27 cellular contexts compared by ENCODE assay signal in genomic region chr11:36596880-36597279, GRCh38. TPM values are rescaled to one million over a fixed set of nuclear protein-coding genes. Genes with fewer than 3 reads are reported as not detected.
"Had no signal": no experiment of that assay in that cellular context is flagged by ENCODE, and none has a peak within 500 bp of the region (broad histone marks: within the 10 kb centered on the region; RNA-seq: fewer than 3 reads in every experiment).

No MANE protein-coding gene starts in this region.

- H3K9me3 ChIP-seq: MG63, Peyer's patch, SJSA1, SK-N-SH had no signal

- H3K4me2 ChIP-seq: KMS-11, SK-N-SH had no signal

- FAIRE-seq: bronchial epithelial cell, TTC549 had no signal

- H3K4me3 ChIP-seq: MG63, Peyer's patch, SJSA1 had no signal

- H3K9ac ChIP-seq: KMS-11, SK-N-SH had no signal

- H3K4me1 ChIP-seq: Peyer's patch, SJSA1 had no signal

- H3K36me3 ChIP-seq: MG63, Peyer's patch, SJSA1 had no signal

- H3K27ac ChIP-seq: KMS-11, Peyer's patch, SJSA1 had no signal

- ATAC-seq: activated CD4-positive, alpha-beta T cell treated with anti-CD3 and anti-CD28 coated beads for 36 hours; activated CD8-positive, alpha-beta T cell treated with anti-CD3 and anti-CD28 coated beads, Interleukin-2, amount 10 ng/mL, durations not matched to agents 7 days and 5 days; activated T-cell treated with anti-CD3 and anti-CD28 coated beads, Interleukin-2, amount 50 U/mL, for 4 hours; PC-3 had no signal

- H3K9me2 ChIP-seq: SK-N-SH had no signal

- H3K27me3 ChIP-seq: MG63, Peyer's patch had no signal

- DNase-seq: activated CD4-positive, alpha-beta T cell treated with anti-CD3 and anti-CD28 coated beads for 36 hours; activated CD4-positive, alpha-beta T cell treated with anti-CD3 and anti-CD28 coated beads, Interleukin-2, amount 10 ng/mL, durations not matched to agents 7 days and 5 days; activated CD4-positive, alpha-beta T cell treated with anti-CD3 and anti-CD28 coated beads, Interleukin-2, amount 50 U/mL, for 48 hours; activated CD8-positive, alpha-beta T cell treated with anti-CD3 and anti-CD28 coated beads, Interleukin-2, amount 10 ng/mL, durations not matched to agents 7 days and 5 days; activated effector memory CD4-positive, alpha-beta T cell treated with anti-CD3 and anti-CD28 coated beads, Interleukin-2, amount 50 U/mL, for 16 hours; activated naive CD4-positive, alpha-beta T cell; activated T-cell treated with anti-CD3 and anti-CD28 coated beads, Interleukin-2, amount 50 U/mL, for 4 hours; anterior cingulate cortex; caudate nucleus; cerebellar nuclear complex; MG63; NCI-H1048; NCI-H1436 treated with DMSO at 0.1 percent for 48 hours; NCI-H1694 treated with DMSO at 0.1 percent for 48 hours; NCI-H2029; NCI-H345; NCI-H524 treated with DMSO at 0.1 percent for 48 hours; PC-3; Peyer's patch; RPMI8226; SHP77 treated with DMSO at 0.1 percent for 48 hours; SK-N-SH had no signal

RNA-seq across cellular contexts. Expression of gene RAG2, which starts 1.2 kb away (rescaled TPM):
- total RNA-seq: activated CD4-positive, alpha-beta T cell treated with anti-CD3 and anti-CD28 coated beads for 36 hours; activated CD4-positive, alpha-beta T cell treated with anti-CD3 and anti-CD28 coated beads, Interleukin-2, amount 10 ng/mL, durations not matched to agents 7 days and 5 days; activated CD8-positive, alpha-beta T cell treated with anti-CD3 and anti-CD28 coated beads, Interleukin-2, amount 10 ng/mL, durations not matched to agents 7 days and 5 days; activated T-cell treated with anti-CD3 and anti-CD28 coated beads, Interleukin-2, amount 50 U/mL, for 4 hours; bronchial epithelial cell; NCI-H460; PC-3; Peyer's patch; SJSA1 had no signal
